In the genomic region with DNA sequence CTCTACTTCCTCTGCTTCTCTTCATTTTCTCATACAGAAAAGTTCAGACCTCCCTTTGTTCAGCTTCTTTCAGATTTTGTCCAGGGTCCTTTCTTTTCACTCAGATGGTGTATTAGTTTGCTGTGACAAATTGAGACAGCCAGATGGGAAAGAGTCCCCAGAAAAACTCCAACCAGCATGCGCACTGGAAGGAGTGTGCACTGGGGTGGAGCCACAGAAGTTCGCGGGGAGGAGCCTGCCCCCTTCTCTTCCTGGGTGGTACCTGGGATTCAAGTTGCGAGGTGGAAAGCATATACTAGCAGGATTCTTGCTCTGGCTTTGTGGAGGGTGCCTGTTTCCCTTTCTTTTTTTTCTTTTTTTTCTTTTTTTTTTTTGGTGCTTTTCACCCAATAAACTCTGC, we compare ENCODE assay signal across 1 cellular context.
TF ChIP-seq lines count a peak whose summit lies in the region.

No MANE protein-coding gene starts in this region.

TF ChIP-seq in K562, 482 proteins besides CTCF, POLR2A, EP300 and RAD21 (continued from another document):
- TF ChIP-seq, protein P1, sequence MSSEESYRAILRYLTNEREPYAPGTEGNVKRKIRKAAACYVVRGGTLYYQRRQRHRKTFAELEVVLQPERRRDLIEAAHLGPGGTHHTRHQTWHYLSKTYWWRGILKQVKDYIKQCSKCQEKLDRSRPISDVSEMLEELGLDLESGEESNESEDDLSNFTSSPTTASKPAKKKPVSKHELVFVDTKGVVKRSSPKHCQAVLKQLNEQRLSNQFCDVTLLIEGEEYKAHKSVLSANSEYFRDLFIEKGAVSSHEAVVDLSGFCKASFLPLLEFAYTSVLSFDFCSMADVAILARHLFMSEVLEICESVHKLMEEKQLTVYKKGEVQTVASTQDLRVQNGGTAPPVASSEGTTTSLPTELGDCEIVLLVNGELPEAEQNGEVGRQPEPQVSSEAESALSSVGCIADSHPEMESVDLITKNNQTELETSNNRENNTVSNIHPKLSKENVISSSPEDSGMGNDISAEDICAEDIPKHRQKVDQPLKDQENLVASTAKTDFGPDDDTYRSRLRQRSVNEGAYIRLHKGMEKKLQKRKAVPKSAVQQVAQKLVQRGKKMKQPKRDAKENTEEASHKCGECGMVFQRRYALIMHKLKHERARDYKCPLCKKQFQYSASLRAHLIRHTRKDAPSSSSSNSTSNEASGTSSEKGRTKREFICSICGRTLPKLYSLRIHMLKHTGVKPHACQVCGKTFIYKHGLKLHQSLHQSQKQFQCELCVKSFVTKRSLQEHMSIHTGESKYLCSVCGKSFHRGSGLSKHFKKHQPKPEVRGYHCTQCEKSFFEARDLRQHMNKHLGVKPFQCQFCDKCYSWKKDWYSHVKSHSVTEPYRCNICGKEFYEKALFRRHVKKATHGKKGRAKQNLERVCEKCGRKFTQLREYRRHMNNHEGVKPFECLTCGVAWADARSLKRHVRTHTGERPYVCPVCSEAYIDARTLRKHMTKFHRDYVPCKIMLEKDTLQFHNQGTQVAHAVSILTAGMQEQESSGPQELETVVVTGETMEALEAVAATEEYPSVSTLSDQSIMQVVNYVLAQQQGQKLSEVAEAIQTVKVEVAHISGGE (CRISPR knock-in tag; IDR thresholded peaks at IDR 0.05), result no peak
- TF ChIP-seq ZNF644 (tag; IDR thresholded peaks at IDR 0.05; ENCODE audit: low read depth) (no peak), POLR2G (IDR thresholded peaks at IDR 0.05; ENCODE audit: low read depth, low read length) (no peak)
